Comparison of ENCODE assay signal across 8 cellular contexts in the genomic region with DNA sequence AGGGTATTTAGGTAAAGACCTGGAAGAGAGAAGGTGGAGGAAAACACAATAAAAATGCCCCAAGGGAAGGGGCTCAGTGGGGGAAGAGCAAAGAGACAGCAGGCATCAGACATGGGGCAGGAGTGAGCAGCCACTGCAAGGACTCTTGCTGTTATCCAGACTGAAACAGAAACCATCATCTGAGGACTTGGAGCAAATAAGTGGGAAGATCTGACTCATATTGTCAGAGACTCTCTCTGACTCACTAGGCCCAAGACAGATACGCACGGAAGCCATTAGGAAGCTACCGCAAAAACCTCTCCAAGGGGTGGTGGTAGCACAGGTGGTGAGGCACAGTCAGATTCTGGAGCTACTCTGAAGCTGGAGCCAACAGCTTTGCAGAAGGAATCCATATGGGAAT.
A peak's percentile ranks its signal among the peaks of the same experiment; 100 is the strongest.
DNase-seq lines count a peak whose midpoint lies in the region; ATAC-seq, FAIRE-seq and TF ChIP-seq lines count a peak whose summit lies in the region.

No MANE protein-coding gene starts in this region.

- peak; percentile 93 for FAIRE-seq in A204.1 (lab: Jason Lieb, UNC)

- no peaks in the 10 kb centered on the region for H3K27me3 ChIP-seq in gastroesophageal sphincter

- CTCF ChIA-PET in HEK293 (lab: Yijun Ruan, JAX), result no interaction called here

- H3K4me3 ChIP-seq in HEK293 (ENCODE audit: low read depth, low read length), result no peak overlapping the region
- H3K4me3 ChIP-seq in gastroesophageal sphincter, result no peak overlapping the region

- H3K36me3 ChIP-seq in HEK293 (ENCODE audit: control insufficient read depth in 2 of 2, insufficient read depth in 1 of 2, low read length in 2 of 2) (peaks cover 0 to 18% of the 10 kb centered on the region in 2 experiments; a peak in 1 of 3 replicates), gastroesophageal sphincter (peaks cover 0 to 30% of the 10 kb centered on the region in 2 donors)

- TF ChIP-seq EP300 in gastroesophageal sphincter (IDR thresholded peaks at IDR 0.05), result no peak

- WGBS in gastroesophageal sphincter (ENCODE audit: low coverage in 1 of 2), 2 donors, result 58% methylated on average over 2 of the region's 3 CpGs; no CpG with 5 or more reads in 1 of the 2 donors

- DNase-seq in activated CD4-positive, alpha-beta T cell treated with anti-CD3 and anti-CD28 coated beads, Interleukin-2, amount 50 U/mL, for 48 hours, result peak; percentile 57 to 65
- DNase-seq in inferior parietal cortex (ENCODE audit: extremely low spot score) (peak; percentile 17), SIG-M5 (lab: John Stamatoyannopoulos, UW) (no peak)

- H3K9me3 ChIP-seq in HEK293 (ENCODE audit: control insufficient read depth, insufficient read depth, low read depth, low read length) (no peaks in the 10 kb centered on the region), gastroesophageal sphincter (no peaks in the 10 kb centered on the region)

- TF ChIP-seq CTCF in HEK293 (tag by site-specific recombination; IDR thresholded peaks at IDR 0.05), result no peak
- TF ChIP-seq CTCF in gastroesophageal sphincter (IDR thresholded peaks at IDR 0.05), result no peak

- H3K27ac ChIP-seq in HEK293 (ENCODE audit: extremely low read depth, low read depth, low read length) (no peak overlapping the region), gastroesophageal sphincter (no peak overlapping the region)

- TF ChIP-seq POLR2A in gastroesophageal sphincter (IDR thresholded peaks at IDR 0.05), result no peak

- ATAC-seq in GM21390 (IDR thresholded peaks at IDR 0.05; ENCODE audit: unreplicated experiment) (no peak), gastroesophageal sphincter (no peak), GM21825 (IDR thresholded peaks at IDR 0.05; ENCODE audit: unreplicated experiment) (no peak)

- POLR2A ChIA-PET in HEK293 (lab: Yijun Ruan, JAX), result no interaction called here

- H3K4me1 ChIP-seq in HEK293 (ENCODE audit: control insufficient read depth, insufficient read depth, low read length) (no peaks in the 10 kb centered on the region), gastroesophageal sphincter (no peaks in the 10 kb centered on the region)

TF ChIP-seq in HEK293, 187 proteins besides CTCF, POLR2A, EP300 and RAD21:
- TF ChIP-seq OSR2 (tag by site-specific recombination; IDR thresholded peaks at IDR 0.05), result peak; percentile 42
- TF ChIP-seq ZNF530 (tag by site-specific recombination; IDR thresholded peaks at IDR 0.05; ENCODE audit: low read depth), result no peak
- TF ChIP-seq, protein P1, sequence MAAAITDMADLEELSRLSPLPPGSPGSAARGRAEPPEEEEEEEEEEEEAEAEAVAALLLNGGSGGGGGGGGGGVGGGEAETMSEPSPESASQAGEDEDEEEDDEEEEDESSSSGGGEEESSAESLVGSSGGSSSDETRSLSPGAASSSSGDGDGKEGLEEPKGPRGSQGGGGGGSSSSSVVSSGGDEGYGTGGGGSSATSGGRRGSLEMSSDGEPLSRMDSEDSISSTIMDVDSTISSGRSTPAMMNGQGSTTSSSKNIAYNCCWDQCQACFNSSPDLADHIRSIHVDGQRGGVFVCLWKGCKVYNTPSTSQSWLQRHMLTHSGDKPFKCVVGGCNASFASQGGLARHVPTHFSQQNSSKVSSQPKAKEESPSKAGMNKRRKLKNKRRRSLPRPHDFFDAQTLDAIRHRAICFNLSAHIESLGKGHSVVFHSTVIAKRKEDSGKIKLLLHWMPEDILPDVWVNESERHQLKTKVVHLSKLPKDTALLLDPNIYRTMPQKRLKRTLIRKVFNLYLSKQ (tag by site-specific recombination; IDR thresholded peaks at IDR 0.05; ENCODE audit: borderline replicate concordance), result no peak
- peak; percentile 52 for TF ChIP-seq ZIC2 (tag by site-specific recombination; IDR thresholded peaks at IDR 0.05)
